ENCODE assay signal across 8 cellular contexts in the genomic region with DNA sequence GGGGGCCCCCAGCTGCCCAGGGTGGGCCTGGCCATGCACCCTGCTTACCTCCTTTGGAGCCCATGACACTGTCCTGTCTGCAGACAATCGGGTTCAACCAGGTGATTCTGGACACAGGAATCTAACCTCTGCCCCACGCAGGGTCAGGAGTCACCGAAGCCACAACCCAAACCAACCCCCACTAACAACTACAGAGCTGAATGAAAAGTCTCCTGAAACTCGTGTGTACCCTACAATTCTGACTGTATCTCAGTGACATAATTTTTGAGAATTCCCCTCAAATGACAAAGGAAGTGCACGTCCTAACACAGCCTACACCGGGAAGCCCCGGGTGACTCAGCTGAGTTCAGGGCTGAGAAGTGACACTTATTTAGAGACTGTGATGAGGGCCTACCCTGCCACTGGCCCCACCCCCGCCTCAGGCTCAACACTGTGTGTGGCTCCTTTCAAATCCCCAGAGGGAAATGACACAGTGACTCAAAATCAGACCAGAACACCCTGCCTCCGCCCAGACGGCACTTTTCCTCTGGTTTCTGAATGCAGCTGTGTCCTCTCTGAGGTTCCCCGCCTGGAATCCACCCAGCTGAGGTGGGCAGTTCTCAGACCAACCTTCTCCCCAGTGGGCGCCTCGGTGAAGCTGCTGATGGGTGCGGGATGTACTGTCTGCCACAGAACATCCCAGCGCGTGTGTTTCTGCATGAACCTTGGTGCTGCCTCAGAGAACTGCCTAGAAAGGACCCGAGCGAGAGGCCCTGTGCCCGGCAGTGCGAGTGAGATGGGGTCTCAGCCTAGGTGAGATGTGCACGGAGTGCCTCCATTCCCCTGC. TPM values are rescaled to one million over a fixed set of nuclear protein-coding genes. Genes with fewer than 3 reads are reported as not detected.
A peak's percentile ranks its signal among the peaks of the same experiment; 100 is the strongest.
DNase-seq lines count a peak whose midpoint lies in the region.

No MANE protein-coding gene starts in this region.

- H3K27ac ChIP-seq in GM23248 = peak overlapping the region; percentile 37

- no peaks in the 10 kb centered on the region for H3K9me3 ChIP-seq in GM23248 (ENCODE audit: low read depth)

- no peak overlapping the region for H2AFZ ChIP-seq in GM23248

- WGBS in GM23248 (ENCODE audit: low coverage in 1 of 2, low lambda C conversion rate in 2 of 2, missing lambda C conversion rate in 2 of 2), 2 experiments = 54 to 56% methylated on average over 21 of the region's 21 CpGs

- H3K27ac Mint-ChIP-seq in activated T-cell treated with anti-CD3 and anti-CD28 coated beads, Interleukin-2, amount 50 U/mL, for 24 hours = peak overlapping the region; percentile 97

- no peak overlapping the region for H3K4me2 ChIP-seq in GM23248 (ENCODE audit: unreplicated experiment)

- no peaks in the 10 kb centered on the region for H4K20me1 ChIP-seq in GM23248 (ENCODE audit: insufficient read depth)

- in situ Hi-C loops in GM23248 (cut with MboI) = no loop called here

- H3K9ac ChIP-seq in GM23248 = peak overlapping the region; percentile 29; the same call in 1 of the 2 replicates

- peaks cover 6% of the 10 kb centered on the region; the same call in 1 of the 2 replicates for H3F3A ChIP-seq in GM23248 (ENCODE audit: insufficient read depth)

- H3K27me3 Mint-ChIP-seq in activated T-cell treated with anti-CD3 and anti-CD28 coated beads, Interleukin-2, amount 50 U/mL, for 24 hours = no peaks in the 10 kb centered on the region

- no peaks in the 10 kb centered on the region for H3K9me3 Mint-ChIP-seq in activated T-cell treated with anti-CD3 and anti-CD28 coated beads, Interleukin-2, amount 50 U/mL, for 24 hours

- H3K4me1 Mint-ChIP-seq in activated T-cell treated with anti-CD3 and anti-CD28 coated beads, Interleukin-2, amount 50 U/mL, for 24 hours (ENCODE audit: low read depth) = peaks cover 70% of the 10 kb centered on the region

- H3K4me3 Mint-ChIP-seq in activated T-cell treated with anti-CD3 and anti-CD28 coated beads, Interleukin-2, amount 50 U/mL, for 24 hours = peak overlapping the region; percentile 61

- H3K4me3 ChIP-seq in GM23248 = no peak overlapping the region

- peak; percentile 53 for DNase-seq in GDM1 (lab: John Stamatoyannopoulos, UW)
- DNase-seq in GM23248 = peak; percentile 76
- peak; percentile 93 for DNase-seq in NAMALWA (ENCODE audit: low spot score)
- peak; percentile 91 for DNase-seq in activated T-cell treated with anti-CD3 and anti-CD28 coated beads, Interleukin-2, amount 50 U/mL, for 24 hours
- peak; percentile 80 for DNase-seq in cardiac septum (ENCODE audit: low spot score)
- peak; percentile 90 to 95 (median 92) for DNase-seq in stimulated activated CD4-positive, alpha-beta T cell treated with anti-CD3 and anti-CD28 coated beads, TNF-alpha, amount 100 ng/mL, for 48 hours (ENCODE audit: low read depth in 3 of 3)
- no peak for DNase-seq in NCI-H774 (lab: John Stamatoyannopoulos, UW)
- no peak for DNase-seq in HuH-7 (ENCODE audit: low spot score)

- H3K36me3 ChIP-seq in GM23248 (ENCODE audit: low read depth) = no peaks in the 10 kb centered on the region; the same call in 1 of the 2 replicates

- H3K79me2 ChIP-seq in GM23248 (ENCODE audit: insufficient read depth) = peaks cover 26% of the 10 kb centered on the region

- peaks cover 92% of the 10 kb centered on the region for H3K36me3 Mint-ChIP-seq in activated T-cell treated with anti-CD3 and anti-CD28 coated beads, Interleukin-2, amount 50 U/mL, for 24 hours (ENCODE audit: low read depth)

- peaks cover 18% of the 10 kb centered on the region for H3K4me1 ChIP-seq in GM23248 (ENCODE audit: insufficient read depth)

- intact Hi-C loops in cardiac septum (cut with DNase I) = no loop called here

- H3K27me3 ChIP-seq in GM23248 (replicated peaks; ENCODE audit: insufficient read depth) = no peaks in the 10 kb centered on the region

- no peaks in the 10 kb centered on the region for H3K9me2 ChIP-seq in GM23248 (ENCODE audit: insufficient read depth)

RNA-seq across cellular contexts. Expression of a gene that starts 9.9 kb away (rescaled TPM):
- 55.2 and 64.6 TPM in 2 replicates for total RNA-seq in GM23248 (2014; rRNA removed; shearing (Covaris generic))
- 40.6 and 41.0 TPM in 2 replicates for polyA plus RNA-seq in GM23248 (2016; fragmentation: Nextera tagmentation; extraction: Ambion mirVana)
- total RNA-seq in cardiac septum = 22.6 TPM

RNA-seq across cellular contexts. Expression of a gene that starts 46.7 kb away (rescaled TPM):
- 31.2 and 46.3 TPM in 2 replicates for total RNA-seq in GM23248 (2014; rRNA removed; shearing (Covaris generic))
- polyA plus RNA-seq in GM23248 (2016; fragmentation: Nextera tagmentation; extraction: Ambion mirVana) = 19.1 and 20.9 TPM in 2 replicates
- 19.1 TPM for total RNA-seq in cardiac septum

Comparison
In these comparisons a context has a peak if more than half of its experiments do, and no peak if none do; other contexts are left out.
1. DNase-seq: peak in GDM1 (single experiment), GM23248 (single experiment), NAMALWA (single experiment), activated T-cell treated with anti-CD3 and anti-CD28 coated beads, Interleukin-2, amount 50 U/mL, for 24 hours (single experiment), cardiac septum (single experiment) and stimulated activated CD4-positive, alpha-beta T cell treated with anti-CD3 and anti-CD28 coated beads, TNF-alpha, amount 100 ng/mL, for 48 hours (3 of 3); none in NCI-H774 (single experiment) and HuH-7 (single experiment).